Comparison of ENCODE assay signal across 21 cellular contexts in genomic region chr4:186074189-186074588, GRCh38. TPM values are rescaled to one million over a fixed set of nuclear protein-coding genes. Genes with fewer than 3 reads are reported as not detected.
DNase-seq lines count a peak whose midpoint lies in the region; ATAC-seq and TF ChIP-seq lines count a peak whose summit lies in the region.
"Had no signal": no experiment of that assay in that cellular context is flagged by ENCODE, and none has a peak within 500 bp of the region (broad histone marks: within the 10 kb centered on the region; RNA-seq: fewer than 3 reads in every experiment).

No MANE protein-coding gene starts in this region.

- no peaks in the 10 kb centered on the region for H3K9me3 ChIP-seq in naive thymus-derived CD4-positive, alpha-beta T cell (ENCODE audit: control insufficient read depth in 2 of 3, low read length in 3 of 3)
- no peaks in the 10 kb centered on the region for H3K9me3 ChIP-seq in upper lobe of right lung
- H3K9me3 ChIP-seq: SJSA1 had no signal

- no peaks in the 10 kb centered on the region for H3K36me3 ChIP-seq in naive thymus-derived CD4-positive, alpha-beta T cell (ENCODE audit: control insufficient read depth in 2 of 3, insufficient read depth in 3 of 3, low read length in 3 of 3)
- H3K36me3 ChIP-seq in upper lobe of right lung = no peaks in the 10 kb centered on the region
- H3K36me3 ChIP-seq: SJSA1 had no signal

- H3K27ac ChIP-seq in naive thymus-derived CD4-positive, alpha-beta T cell (ENCODE audit: low read depth, low read length) = no peak overlapping the region
- H3K27ac ChIP-seq in upper lobe of right lung = peak overlapping the region; percentile 24
- H3K27ac ChIP-seq: PC-9, SJSA1 had no signal

- TF ChIP-seq CTCF in upper lobe of right lung (IDR thresholded peaks at IDR 0.05) = no peak

- H3K4me3 Mint-ChIP-seq in naive thymus-derived CD4-positive, alpha-beta T cell = no peak overlapping the region
- H3K4me3 Mint-ChIP-seq: activated CD4-positive, alpha-beta memory T cell treated with anti-CD3 and anti-CD28 coated beads for 36 hours; CD14-positive monocyte; central memory CD8-positive, alpha-beta T cell; nephron; WTC11 had no signal

- H3K27me3 ChIP-seq in naive thymus-derived CD4-positive, alpha-beta T cell (ENCODE audit: control insufficient read depth in 2 of 2, insufficient read depth in 2 of 2, low read length in 2 of 2) = no peaks in the 10 kb centered on the region
- H3K27me3 ChIP-seq in upper lobe of right lung = no peaks in the 10 kb centered on the region
- H3K27me3 ChIP-seq: SJSA1 had no signal

- CTCF ChIA-PET in naive thymus-derived CD4-positive, alpha-beta T cell (lab: Charles Lee) = no interaction called here

- H3K27me3 Mint-ChIP-seq in naive thymus-derived CD4-positive, alpha-beta T cell = peaks cover 0 to 22% (median 0%) of the 10 kb centered on the region in 5 donors
- H3K27me3 Mint-ChIP-seq: activated CD4-positive, alpha-beta memory T cell treated with anti-CD3 and anti-CD28 coated beads for 36 hours; central memory CD8-positive, alpha-beta T cell had no signal

- ATAC-seq in Right ventricle myocardium superior (ENCODE audit: poor library complexity) = peak; percentile 34
- ATAC-seq in left ventricle myocardium superior = peak; percentile 57
- peak; percentile 40 for ATAC-seq in naive thymus-derived CD4-positive, alpha-beta T cell
- peak; percentile 97 for ATAC-seq in upper lobe of right lung
- no peak for ATAC-seq in GM18517 (IDR thresholded peaks at IDR 0.05; ENCODE audit: unreplicated experiment)
- no peak for ATAC-seq in HG03442 (IDR thresholded peaks at IDR 0.05; ENCODE audit: unreplicated experiment)
- ATAC-seq: HCT116, WTC11 had no signal

- no peaks in the 10 kb centered on the region for H3K9me3 Mint-ChIP-seq in naive thymus-derived CD4-positive, alpha-beta T cell
- H3K9me3 Mint-ChIP-seq: activated CD4-positive, alpha-beta memory T cell treated with anti-CD3 and anti-CD28 coated beads for 36 hours; central memory CD8-positive, alpha-beta T cell; nephron; WTC11 had no signal

- POLR2A ChIA-PET in naive thymus-derived CD4-positive, alpha-beta T cell (lab: Charles Lee) = no interaction called here

- peaks cover 0 to 3% of the 10 kb centered on the region in 2 donors for H3K4me1 ChIP-seq in naive thymus-derived CD4-positive, alpha-beta T cell (ENCODE audit: control insufficient read depth in 2 of 2, insufficient read depth in 2 of 2, low read length in 2 of 2)
- H3K4me1 ChIP-seq in upper lobe of right lung = peaks cover 20% of the 10 kb centered on the region
- H3K4me1 ChIP-seq: SJSA1 had no signal

- H3K4me1 Mint-ChIP-seq in naive thymus-derived CD4-positive, alpha-beta T cell = peaks cover 0 to 10% (median 6%) of the 10 kb centered on the region in 7 donors

- H3K4me3 ChIP-seq in naive thymus-derived CD4-positive, alpha-beta T cell (ENCODE audit: low read length) = no peak overlapping the region
- no peak overlapping the region for H3K4me3 ChIP-seq in upper lobe of right lung
- H3K4me3 ChIP-seq: PC-9, SJSA1 had no signal

- H3K27ac Mint-ChIP-seq in naive thymus-derived CD4-positive, alpha-beta T cell = peak overlapping the region in 1 of 9 donors; percentile 16
- H3K27ac Mint-ChIP-seq: activated CD4-positive, alpha-beta memory T cell treated with anti-CD3 and anti-CD28 coated beads for 36 hours; CD14-positive monocyte; nephron; WTC11 had no signal

- DNase-seq in Right ventricle myocardium superior (no peak), cardiac septum (ENCODE audit: low spot score) (no peak), left ventricle myocardium superior (no peak), upper lobe of right lung (peak; percentile 86), D341Med (ENCODE audit: low spot score) (no peak)
- no peak for DNase-seq in naive thymus-derived CD4-positive, alpha-beta T cell
- DNase-seq: activated CD4-positive, alpha-beta memory T cell treated with anti-CD3 and anti-CD28 coated beads for 36 hours; activated naive CD4-positive, alpha-beta T cell treated with Interleukin-2 at 50 U/mL for 16 hours; activated T-cell treated with anti-CD3 and anti-CD28 coated beads for 4 hours; DMS79; NCI-H2171; PC-9 had no signal

- no peaks in the 10 kb centered on the region for H3K36me3 Mint-ChIP-seq in naive thymus-derived CD4-positive, alpha-beta T cell
- H3K36me3 Mint-ChIP-seq: activated CD4-positive, alpha-beta memory T cell treated with anti-CD3 and anti-CD28 coated beads for 36 hours; CD14-positive monocyte; WTC11 had no signal

- intact Hi-C loops in Right ventricle myocardium superior (cut with DNase I) (no loop called here), cardiac septum (cut with DNase I) (loop anchor here (5.0 kb wide), 1 partner anchor 118 kb away; the partner anchor contains the start of gene CYP4V2), left ventricle myocardium superior (cut with micrococcal nuclease) (no loop called here), upper lobe of right lung (cut with DNase I) (no loop called here)
- intact Hi-C loops in naive thymus-derived CD4-positive, alpha-beta T cell (cut with micrococcal nuclease) = no loop called here

RNA-seq across cellular contexts. Expression of gene TLR3, which starts 5.2 kb away (rescaled TPM):
- total RNA-seq in Right ventricle myocardium superior (4.6 TPM), cardiac septum (2.3 TPM), left ventricle myocardium superior (6.3 TPM), upper lobe of right lung (28.5 TPM)
- 1 to 10 TPM in 3 of 5 experiments, under 1 TPM in 2; 0.24 to 1.5 (median 1.2) TPM for total RNA-seq in naive thymus-derived CD4-positive, alpha-beta T cell
- under 1 TPM; 0.13 to 0.21 TPM for polyA plus RNA-seq in naive thymus-derived CD4-positive, alpha-beta T cell

RNA-seq across cellular contexts. Expression of gene FAM149A, which starts 30.3 kb away (rescaled TPM):
- total RNA-seq in Right ventricle myocardium superior = 14.6 TPM
- total RNA-seq in cardiac septum = 5.8 TPM
- total RNA-seq in left ventricle myocardium superior = 12.8 TPM
- total RNA-seq in naive thymus-derived CD4-positive, alpha-beta T cell = 1 to 10 TPM in 4 of 5 experiments, not detected in 1; 1.2 to 2.0 (median 1.5) TPM
- under 1 TPM in 1 of 2 donors, not detected in 1; 0.44 TPM for polyA plus RNA-seq in naive thymus-derived CD4-positive, alpha-beta T cell
- total RNA-seq in upper lobe of right lung = 16.4 TPM
- total RNA-seq: M059J had no signal
- polyA plus RNA-seq: CD14-positive monocyte had no signal

Comparison
In these comparisons a context has a peak if more than half of its experiments do, and no peak if none do; other contexts are left out.
1. ATAC-seq: peak in Right ventricle myocardium superior (single experiment), left ventricle myocardium superior (single experiment), naive thymus-derived CD4-positive, alpha-beta T cell (single experiment) and upper lobe of right lung (single experiment); none in GM18517 (single experiment) and HG03442 (single experiment).